8 cellular contexts compared by ENCODE assay signal in genomic region chr9:15423328-15423985, GRCh38. TPM values are rescaled to one million over a fixed set of nuclear protein-coding genes. Genes with fewer than 3 reads are reported as not detected.
DNase-seq lines count a peak whose midpoint lies in the region; ATAC-seq and TF ChIP-seq lines count a peak whose summit lies in the region.

No MANE protein-coding gene starts in this region.

- H3K9me3 ChIP-seq in endodermal cell (ENCODE audit: control insufficient read depth, low read length), result no peaks in the 10 kb centered on the region
- H3K9me3 ChIP-seq in naive thymus-derived CD4-positive, alpha-beta T cell (ENCODE audit: control insufficient read depth in 2 of 3, low read length in 3 of 3), result no peaks in the 10 kb centered on the region

- peak overlapping the region; percentile 94 for H3K4me3 Mint-ChIP-seq in endodermal cell
- H3K4me3 Mint-ChIP-seq in naive thymus-derived CD4-positive, alpha-beta T cell, result peak overlapping the region; percentile 89 to 95 (median 92)

- ATAC-seq in naive thymus-derived CD4-positive, alpha-beta T cell, result no peak

- no peak for DNase-seq in GM12864 (ENCODE audit: low read depth)
- DNase-seq in RPMI8226, result peak; percentile 38
- DNase-seq in endodermal cell, result no peak
- peak in 6 of 9 donors; percentile 2 to 19 (median 10) for DNase-seq in naive thymus-derived CD4-positive, alpha-beta T cell
- DNase-seq in hippocampal formation (lab: John Stamatoyannopoulos, UW), result no peak
- DNase-seq in NCI-H524 treated with DMSO at 0.1 percent for 48 hours (lab: John Stamatoyannopoulos, UW), result no peak
- DNase-seq in anterior cingulate cortex (lab: John Stamatoyannopoulos, UW), result no peak

- H3K27me3 Mint-ChIP-seq in endodermal cell (ENCODE audit: insufficient read depth), result no peaks in the 10 kb centered on the region
- H3K27me3 Mint-ChIP-seq in naive thymus-derived CD4-positive, alpha-beta T cell, result no peaks in the 10 kb centered on the region

- TF ChIP-seq CTCF in 22Rv1 (IDR thresholded peaks at IDR 0.05), result peak; percentile 14; the same call in 1 of the 2 replicates
- peak; percentile 13 for TF ChIP-seq CTCF in GM12864 (IDR thresholded peaks at IDR 0.05; ENCODE audit: low read depth, low read length, missing control alignments)
- peak; percentile 42 for TF ChIP-seq CTCF in endodermal cell (conservative IDR thresholded peaks at IDR 0.05)

- H3K4me3 ChIP-seq in GM12864 (ENCODE audit: low read depth, low read length) (peak overlapping the region; percentile 81), endodermal cell (ENCODE audit: low read length) (peak overlapping the region; percentile 100)
- peak overlapping the region; percentile 90 for H3K4me3 ChIP-seq in naive thymus-derived CD4-positive, alpha-beta T cell (ENCODE audit: low read length)

- H3K36me3 Mint-ChIP-seq in endodermal cell (ENCODE audit: low read depth), result peaks cover 30% of the 10 kb centered on the region
- H3K36me3 Mint-ChIP-seq in naive thymus-derived CD4-positive, alpha-beta T cell, result peaks cover 10 to 22% (median 18%) of the 10 kb centered on the region in 5 donors

- H3K9me3 Mint-ChIP-seq in endodermal cell, result no peaks in the 10 kb centered on the region
- H3K9me3 Mint-ChIP-seq in naive thymus-derived CD4-positive, alpha-beta T cell, result no peaks in the 10 kb centered on the region

- H3K4me1 Mint-ChIP-seq in endodermal cell, result peaks cover 18% of the 10 kb centered on the region
- H3K4me1 Mint-ChIP-seq in naive thymus-derived CD4-positive, alpha-beta T cell, result peaks cover 28 to 55% (median 48%) of the 10 kb centered on the region in 7 donors

- H3K36me3 ChIP-seq in endodermal cell (ENCODE audit: control insufficient read depth, insufficient read depth, low read length), result peaks cover 39% of the 10 kb centered on the region
- H3K36me3 ChIP-seq in naive thymus-derived CD4-positive, alpha-beta T cell (ENCODE audit: control insufficient read depth in 2 of 3, insufficient read depth in 3 of 3, low read length in 3 of 3), result peaks cover 0 to 20% (median 0%) of the 10 kb centered on the region in 3 experiments

- intact Hi-C loops in naive thymus-derived CD4-positive, alpha-beta T cell (cut with micrococcal nuclease), result loop anchor here (1.0 to 10.0 kb wide), 12 partner anchors 43 to 213 kb away; partner anchors contain the start of genes CCDC171 (in 1 of the 2) and TTC39B (in 1 of the 2)

- H3K27ac ChIP-seq in 22Rv1 (peak overlapping the region; percentile 76), endodermal cell (ENCODE audit: low read depth, low read length) (no peak overlapping the region)
- peak overlapping the region; percentile 64 for H3K27ac ChIP-seq in naive thymus-derived CD4-positive, alpha-beta T cell (ENCODE audit: low read depth, low read length)

- H3K9ac ChIP-seq in endodermal cell (ENCODE audit: extremely low read depth, low read length, poor library complexity, severe bottlenecking), result peak overlapping the region; percentile 73

- no peaks in the 10 kb centered on the region for H3K27me3 ChIP-seq in endodermal cell (ENCODE audit: control insufficient read depth, insufficient read depth, low read length, poor library complexity, severe bottlenecking)
- H3K27me3 ChIP-seq in naive thymus-derived CD4-positive, alpha-beta T cell (ENCODE audit: control insufficient read depth in 2 of 2, insufficient read depth in 2 of 2, low read length in 2 of 2), result no peaks in the 10 kb centered on the region

- POLR2A ChIA-PET in naive thymus-derived CD4-positive, alpha-beta T cell (lab: Charles Lee), result interaction anchor here (0.8 to 2.2 kb wide), 6 partner anchors 88 to 130 kb away, joined by 3 to 13 read pairs (median 5); partner anchors contain the start of genes CCDC171, PSIP1 and TTC39B

- peak overlapping the region; percentile 81 for H3K27ac Mint-ChIP-seq in endodermal cell
- H3K27ac Mint-ChIP-seq in naive thymus-derived CD4-positive, alpha-beta T cell, result peak overlapping the region; percentile 76 to 96 (median 89)

- 2 to 5% methylated on average over 9 to 15 of the region's 16 CpGs for WGBS in endodermal cell (ENCODE audit: insufficient coverage in 1 of 2, insufficient read length in 1 of 2), 2 experiments

- H3K4me1 ChIP-seq in endodermal cell (ENCODE audit: control insufficient read depth, insufficient read depth, low read length), result no peaks in the 10 kb centered on the region
- peaks cover 0 to 8% of the 10 kb centered on the region in 2 donors for H3K4me1 ChIP-seq in naive thymus-derived CD4-positive, alpha-beta T cell (ENCODE audit: control insufficient read depth in 2 of 2, insufficient read depth in 2 of 2, low read length in 2 of 2)

- CTCF ChIA-PET in naive thymus-derived CD4-positive, alpha-beta T cell (lab: Charles Lee), result interaction anchor here (0.7 to 1.0 kb wide), 3 partner anchors 9 to 130 kb away, joined by 3 to 4 read pairs (median 3); no protein-coding TSS in a partner anchor

RNA-seq across cellular contexts. Expression of gene SNAPC3, which starts 0.8 kb away (rescaled TPM):
- 10 to 100 TPM; 41.3 to 52.5 TPM for total RNA-seq in endodermal cell
- 55.4 TPM for polyA plus RNA-seq in endodermal cell (2013, experiment 1 of 2)
- 50.3 TPM for polyA plus RNA-seq in endodermal cell (2013, experiment 2 of 2)
- 10 to 100 TPM; 11.9 to 44.4 (median 33.5) TPM for total RNA-seq in naive thymus-derived CD4-positive, alpha-beta T cell
- 10 to 100 TPM; 10.1 to 11.4 TPM for polyA plus RNA-seq in naive thymus-derived CD4-positive, alpha-beta T cell

Comparison
In these comparisons a context has a peak if more than half of its experiments do, and no peak if none do; other contexts are left out.
1. DNase-seq: peak in RPMI8226 (single experiment) and naive thymus-derived CD4-positive, alpha-beta T cell (6 of 9); none in GM12864 (single experiment), endodermal cell (single experiment), hippocampal formation (0 of 2), NCI-H524 treated with DMSO at 0.1 percent for 48 hours (single experiment) and anterior cingulate cortex (0 of 58).
2. Peak in every context shown above with its lines, with median percentiles within 50 percentile points of each other: CTCF ChIP-seq and H3K4me3 ChIP-seq.